Comparison of ENCODE assay signal across 30 cellular contexts in the genomic region with DNA sequence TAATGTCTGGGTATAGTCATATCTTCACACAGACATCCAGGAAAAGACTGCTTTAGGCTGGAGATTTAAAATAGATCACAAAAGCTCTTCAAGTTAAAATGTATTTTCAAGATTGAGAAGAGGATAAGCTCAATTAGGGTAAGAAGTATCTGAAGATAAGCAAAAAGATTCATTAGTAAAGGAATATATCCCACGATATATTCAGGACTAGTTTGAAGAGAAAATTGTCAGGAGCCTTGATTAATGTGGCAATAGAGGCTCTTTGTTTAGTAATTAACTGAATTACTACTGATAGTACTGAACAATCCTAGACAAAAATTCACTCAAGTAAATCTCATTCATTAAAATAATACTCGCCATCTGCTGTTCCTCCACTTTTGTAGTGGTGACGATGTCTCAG.
"Had no signal": no experiment of that assay in that cellular context is flagged by ENCODE, and none has a peak within 500 bp of the region (broad histone marks: within the 10 kb centered on the region; RNA-seq: fewer than 3 reads in every experiment).

No MANE protein-coding gene starts in this region.

- H3K27ac ChIP-seq: ascending aorta, breast epithelium, SJSA1 had no signal

- H3K4me3 Mint-ChIP-seq: activated CD4-positive, alpha-beta T cell treated with anti-CD3 and anti-CD28 coated beads, Interleukin-2, amount 10 ng/mL, durations not matched to agents 24 days and 14 days; activated CD8-positive, alpha-beta T cell treated with anti-CD3 and anti-CD28 coated beads for 36 hours; activated naive CD4-positive, alpha-beta T cell treated with anti-CD3 and anti-CD28 coated beads, Interleukin-2, amount 50 U/mL, for 24 hours; activated naive CD8-positive, alpha-beta T cell treated with anti-CD3 and anti-CD28 coated beads, Interleukin-2, amount 10 ng/mL, durations not matched to agents 7 days and 5 days; activated T-cell treated with anti-CD3 and anti-CD28 coated beads, Interleukin-2, amount 50 U/mL, for 72 hours; activated T-helper 17 cell treated with anti-CD3 and anti-CD28 coated beads, Interleukin-2, amount 50 U/mL, for 72 hours had no signal

- H3K27me3 ChIP-seq: ascending aorta, breast epithelium, MG63, SJSA1 had no signal

- H3K36me3 ChIP-seq: ascending aorta, breast epithelium, MG63 had no signal

- DNase-seq: activated CD4-positive, alpha-beta T cell treated with anti-CD3 and anti-CD28 coated beads, Interleukin-2, amount 10 ng/mL, durations not matched to agents 24 days and 14 days; activated CD4-positive, alpha-beta T cell treated with anti-CD3 and anti-CD28 coated beads, Interleukin-2, amount 50 U/mL, for 4 hours; activated CD8-positive, alpha-beta T cell treated with anti-CD3 and anti-CD28 coated beads for 36 hours; activated gamma-delta T cell; activated naive CD4-positive, alpha-beta T cell treated with Interleukin-2 at 50 U/mL for 16 hours; activated naive CD8-positive, alpha-beta T cell treated with anti-CD3 and anti-CD28 coated beads, Interleukin-2, amount 10 ng/mL, durations not matched to agents 7 days and 5 days; activated T-cell treated with anti-CD3 and anti-CD28 coated beads, Interleukin-2, amount 50 U/mL, for 1 hour; activated T-cell treated with anti-CD3 and anti-CD28 coated beads, Interleukin-2, amount 50 U/mL, for 72 hours; amygdala; Kasumi-1; KG1; MG63; NCI-H1048; NCI-H1436 treated with DMSO at 0.1 percent for 48 hours; NCI-H1694 treated with DMSO at 0.1 percent for 48 hours; NCI-H2029 treated with DMSO at 0.1 percent for 48 hours; NCI-H2107; NCI-H2171; NCI-H2227 treated with DMSO at 0.1 percent for 48 hours; NCI-H446; NCI-H510A treated with DMSO at 0.1 percent for 48 hours; SHP77 treated with DMSO at 0.1 percent for 48 hours; SW 1271; T1000 had no signal

- H3K27ac Mint-ChIP-seq: activated CD4-positive, alpha-beta T cell treated with anti-CD3 and anti-CD28 coated beads, Interleukin-2, amount 10 ng/mL, durations not matched to agents 24 days and 14 days; activated CD8-positive, alpha-beta T cell treated with anti-CD3 and anti-CD28 coated beads for 36 hours; activated naive CD4-positive, alpha-beta T cell treated with anti-CD3 and anti-CD28 coated beads, Interleukin-2, amount 50 U/mL, for 24 hours; activated naive CD8-positive, alpha-beta T cell treated with anti-CD3 and anti-CD28 coated beads, Interleukin-2, amount 10 ng/mL, durations not matched to agents 7 days and 5 days; activated T-cell treated with anti-CD3 and anti-CD28 coated beads, Interleukin-2, amount 50 U/mL, for 72 hours; activated T-helper 17 cell treated with anti-CD3 and anti-CD28 coated beads, Interleukin-2, amount 50 U/mL, for 72 hours had no signal

- H3K9me3 ChIP-seq: ascending aorta, breast epithelium, MG63, SJSA1 had no signal

- ATAC-seq: activated CD8-positive, alpha-beta T cell treated with anti-CD3 and anti-CD28 coated beads for 36 hours; activated T-cell treated with anti-CD3 and anti-CD28 coated beads, Interleukin-2, amount 50 U/mL, for 72 hours; activated T-helper 17 cell treated with anti-CD3 and anti-CD28 coated beads, Interleukin-2, amount 50 U/mL, for 72 hours; Panc1 had no signal

- H3K4me1 ChIP-seq: breast epithelium had no signal

- H3K4me3 ChIP-seq: ascending aorta, breast epithelium, MG63, SJSA1 had no signal

- H3K27me3 Mint-ChIP-seq: activated CD4-positive, alpha-beta T cell treated with anti-CD3 and anti-CD28 coated beads, Interleukin-2, amount 10 ng/mL, durations not matched to agents 24 days and 14 days; activated CD8-positive, alpha-beta T cell treated with anti-CD3 and anti-CD28 coated beads for 36 hours; activated naive CD4-positive, alpha-beta T cell treated with anti-CD3 and anti-CD28 coated beads, Interleukin-2, amount 50 U/mL, for 24 hours; activated naive CD8-positive, alpha-beta T cell treated with anti-CD3 and anti-CD28 coated beads, Interleukin-2, amount 10 ng/mL, durations not matched to agents 7 days and 5 days; activated T-helper 17 cell treated with anti-CD3 and anti-CD28 coated beads, Interleukin-2, amount 50 U/mL, for 72 hours had no signal

- H3K9me3 Mint-ChIP-seq: activated CD4-positive, alpha-beta T cell treated with anti-CD3 and anti-CD28 coated beads, Interleukin-2, amount 10 ng/mL, durations not matched to agents 24 days and 14 days; activated CD8-positive, alpha-beta T cell treated with anti-CD3 and anti-CD28 coated beads for 36 hours; activated naive CD4-positive, alpha-beta T cell treated with anti-CD3 and anti-CD28 coated beads, Interleukin-2, amount 50 U/mL, for 24 hours; activated naive CD8-positive, alpha-beta T cell treated with anti-CD3 and anti-CD28 coated beads, Interleukin-2, amount 10 ng/mL, durations not matched to agents 7 days and 5 days; activated T-cell treated with anti-CD3 and anti-CD28 coated beads, Interleukin-2, amount 50 U/mL, for 72 hours; activated T-helper 17 cell treated with anti-CD3 and anti-CD28 coated beads, Interleukin-2, amount 50 U/mL, for 72 hours had no signal
